ENCODE assay signal across 8 cellular contexts in the genomic region with DNA sequence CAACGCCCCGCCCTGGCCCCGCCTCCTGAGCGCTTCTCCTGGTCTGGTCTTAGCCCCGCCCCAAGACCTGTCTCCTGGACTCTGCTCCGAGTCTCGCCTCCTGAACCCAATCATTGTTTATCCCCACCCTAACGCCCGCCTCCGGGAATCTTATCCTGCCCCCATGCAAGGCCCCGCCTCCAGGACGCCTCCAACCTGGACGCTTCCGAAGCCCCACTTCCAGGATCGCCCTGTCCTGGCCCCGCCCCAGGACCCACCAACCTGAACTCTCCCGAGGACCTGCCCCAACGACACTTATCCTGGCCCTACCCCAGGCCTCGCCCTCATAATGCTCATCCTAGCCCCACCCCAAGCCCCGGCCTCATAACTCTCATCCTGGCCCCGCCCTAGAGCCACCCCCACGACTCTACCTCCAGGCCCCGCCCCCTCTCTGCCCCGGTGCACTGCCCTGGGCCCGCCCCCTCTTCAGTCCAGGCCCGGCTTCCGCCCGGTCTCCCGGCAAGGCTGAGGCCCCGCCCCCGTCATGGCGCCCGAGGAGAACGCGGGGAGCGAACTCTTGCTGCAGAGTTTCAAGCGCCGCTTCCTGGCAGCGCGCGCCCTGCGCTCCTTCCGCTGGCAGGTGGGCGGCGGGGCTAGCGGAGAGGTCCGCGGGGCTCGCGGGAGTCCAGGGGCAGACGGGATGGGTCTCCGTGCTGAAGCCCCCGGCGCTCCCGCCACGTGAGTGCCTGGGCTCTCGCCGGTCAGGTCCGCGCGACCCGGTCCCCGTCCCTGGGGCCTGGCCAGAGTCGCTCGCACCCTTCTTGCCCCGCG. TPM values are rescaled to one million over a fixed set of nuclear protein-coding genes. Genes with fewer than 3 reads are reported as not detected.
A peak's percentile ranks its signal among the peaks of the same experiment; 100 is the strongest.
DNase-seq lines count a peak whose midpoint lies in the region; ATAC-seq and TF ChIP-seq lines count a peak whose summit lies in the region.

No MANE protein-coding gene starts in this region.

- peak overlapping the region; percentile 97 for H3K4me2 ChIP-seq in skeletal muscle satellite cell (ENCODE audit: low read length)

- H3K27me3 ChIP-seq in iPS-18a (ENCODE audit: control insufficient read depth, insufficient read depth, low read length) = no peaks in the 10 kb centered on the region
- no peaks in the 10 kb centered on the region for H3K27me3 ChIP-seq in skeletal muscle satellite cell (ENCODE audit: control insufficient read depth, insufficient read depth, low read length)

- no peak for TF ChIP-seq CTCF in 22Rv1 (IDR thresholded peaks at IDR 0.05)

- H3K4me3 ChIP-seq in iPS-18a (ENCODE audit: low read length) = peak overlapping the region; percentile 71
- H3K4me3 ChIP-seq in skeletal muscle satellite cell (ENCODE audit: low read length) = peak overlapping the region; percentile 74

- H3K36me3 ChIP-seq in iPS-18a (ENCODE audit: control insufficient read depth, low read depth, low read length) (no peaks in the 10 kb centered on the region), skeletal muscle satellite cell (ENCODE audit: insufficient read depth, low read length) (no peaks in the 10 kb centered on the region)

- peaks cover 5% of the 10 kb centered on the region for H3K4me1 ChIP-seq in iPS-18a (ENCODE audit: control insufficient read depth, low read depth, low read length)
- peaks cover 18% of the 10 kb centered on the region for H3K4me1 ChIP-seq in skeletal muscle satellite cell (ENCODE audit: control insufficient read depth, insufficient read depth, low read length)

- no peaks in the 10 kb centered on the region for H3K9me3 ChIP-seq in iPS-18a (ENCODE audit: control insufficient read depth, low read depth, low read length)
- no peaks in the 10 kb centered on the region for H3K9me3 ChIP-seq in skeletal muscle satellite cell (replicated peaks; ENCODE audit: low read length)

- peak; percentile 95 for ATAC-seq in GM18520 (IDR thresholded peaks at IDR 0.05; ENCODE audit: unreplicated experiment)
- peak; percentile 92 for ATAC-seq in HG03060 (IDR thresholded peaks at IDR 0.05; ENCODE audit: low read depth, unreplicated experiment)

- DNase-seq in NCI-H2107 (lab: John Stamatoyannopoulos, UW) (peak; percentile 93), UCSD-AML1 (lab: John Stamatoyannopoulos, UW; ENCODE audit: unreplicated experiment) (peak; percentile 100), brain pericyte (ENCODE audit: low read depth, low spot score) (peak; percentile 97)

- H3K27ac ChIP-seq in 22Rv1 (peak overlapping the region; percentile 70), iPS-18a (ENCODE audit: low read length) (no peak overlapping the region)

- peak overlapping the region; percentile 84 for H3K9ac ChIP-seq in iPS-18a (ENCODE audit: low read length)
- H3K9ac ChIP-seq in skeletal muscle satellite cell (ENCODE audit: low read depth, low read length) = peak overlapping the region; percentile 97

RNA-seq across cellular contexts. Expression of gene DEFB108B, which starts 45.8 kb away (rescaled TPM):
- total RNA-seq in skeletal muscle satellite cell (2012; rRNA removed) = not detected in 2 replicates
